8 cellular contexts compared by ENCODE assay signal in genomic region chr2:159711562-159712193, GRCh38. TPM values are rescaled to one million over a fixed set of nuclear protein-coding genes. Genes with fewer than 3 reads are reported as not detected.
A peak's percentile ranks its signal among the peaks of the same experiment; 100 is the strongest.
DNase-seq lines count a peak whose midpoint lies in the region; ATAC-seq and TF ChIP-seq lines count a peak whose summit lies in the region.

No MANE protein-coding gene starts in this region.

- peak overlapping the region; percentile 91 for H3K4me3 ChIP-seq in fibroblast of villous mesenchyme (ENCODE audit: low read depth, low read length)

- ATAC-seq in HG03135 (IDR thresholded peaks at IDR 0.05; ENCODE audit: unreplicated experiment) (no peak), HG02610 (IDR thresholded peaks at IDR 0.05; ENCODE audit: unreplicated experiment) (no peak)

- DNase-seq in NCI-H1105 treated with DMSO at 0.1 percent for 48 hours (lab: John Stamatoyannopoulos, UW) (peak; percentile 25), NCI-H1105 (lab: John Stamatoyannopoulos, UW) (no peak), fibroblast of villous mesenchyme (ENCODE audit: low read depth) (no peak), renal cortical epithelial cell (ENCODE audit: low read depth) (peak; percentile 65), NCI-H446 treated with DMSO at 0.1 percent for 48 hours (lab: John Stamatoyannopoulos, UW) (no peak)

- peak overlapping the region; percentile 98 for H3K27ac ChIP-seq in VCaP

- TF ChIP-seq CTCF in VCaP (conservative IDR thresholded peaks at IDR 0.05) (no peak), fibroblast of villous mesenchyme (IDR thresholded peaks at IDR 0.05; ENCODE audit: insufficient read depth, low read depth, low read length) (no peak)

RNA-seq across cellular contexts. Expression of gene MARCHF7, which starts 0.6 kb away (rescaled TPM):
- total RNA-seq in fibroblast of villous mesenchyme, result 80.5 and 158 TPM in 2 replicates
- total RNA-seq in renal cortical epithelial cell, result 148 and 155 TPM in 2 replicates

Comparison
In these comparisons a context has a peak if more than half of its experiments do, and no peak if none do; other contexts are left out.
1. DNase-seq: peak in NCI-H1105 treated with DMSO at 0.1 percent for 48 hours (single experiment) and renal cortical epithelial cell (single experiment); none in NCI-H1105 (single experiment), fibroblast of villous mesenchyme (single experiment) and NCI-H446 treated with DMSO at 0.1 percent for 48 hours (single experiment).